Comparison of ENCODE assay signal across 14 cellular contexts in genomic region chr20:35133006-35133405, GRCh38. TPM values are rescaled to one million over a fixed set of nuclear protein-coding genes. Genes with fewer than 3 reads are reported as not detected.
DNase-seq lines count a peak whose midpoint lies in the region; ATAC-seq and TF ChIP-seq lines count a peak whose summit lies in the region.
"Had no signal": no experiment of that assay in that cellular context is flagged by ENCODE, and none has a peak within 500 bp of the region (broad histone marks: within the 10 kb centered on the region; RNA-seq: fewer than 3 reads in every experiment).

No MANE protein-coding gene starts in this region.

- H3K27me3 Mint-ChIP-seq in activated T-cell treated with anti-CD3 and anti-CD28 coated beads, Interleukin-2, amount 50 U/mL, for 24 hours, result no peaks in the 10 kb centered on the region
- H3K27me3 Mint-ChIP-seq in activated T-cell treated with anti-CD3 and anti-CD28 coated beads, Interleukin-2, amount 50 U/mL, for 72 hours (ENCODE audit: low read depth), result no peaks in the 10 kb centered on the region
- peaks cover 3% of the 10 kb centered on the region for H3K27me3 Mint-ChIP-seq in HFFc6 (ENCODE audit: insufficient read depth)
- no peaks in the 10 kb centered on the region for H3K27me3 Mint-ChIP-seq in chondrocyte (ENCODE audit: low read depth)
- H3K27me3 Mint-ChIP-seq: CD4-positive, alpha-beta memory T cell had no signal

- TF ChIP-seq CTCF in HFFc6 (IDR thresholded peaks at IDR 0.05) (no peak), chondrocyte (IDR thresholded peaks at IDR 0.05) (no peak)

- no peak overlapping the region for H3K4me3 Mint-ChIP-seq in activated T-cell treated with anti-CD3 and anti-CD28 coated beads, Interleukin-2, amount 50 U/mL, for 24 hours
- H3K4me3 Mint-ChIP-seq in activated T-cell treated with anti-CD3 and anti-CD28 coated beads, Interleukin-2, amount 50 U/mL, for 72 hours, result no peak overlapping the region
- H3K4me3 Mint-ChIP-seq in HFFc6 (no peak overlapping the region), chondrocyte (ENCODE audit: unreplicated experiment) (no peak overlapping the region)
- H3K4me3 Mint-ChIP-seq: CD4-positive, alpha-beta memory T cell had no signal

- H3K27ac Mint-ChIP-seq in activated T-cell treated with anti-CD3 and anti-CD28 coated beads, Interleukin-2, amount 50 U/mL, for 24 hours, result peak overlapping the region; percentile 72
- H3K27ac Mint-ChIP-seq in activated T-cell treated with anti-CD3 and anti-CD28 coated beads, Interleukin-2, amount 50 U/mL, for 72 hours, result no peak overlapping the region
- H3K27ac Mint-ChIP-seq in HFFc6, result 0 out of 2 replicates have a peak overlapping the region, but pooled peaks have one; percentile 36
- H3K27ac Mint-ChIP-seq in chondrocyte (ENCODE audit: unreplicated experiment), result peak overlapping the region; percentile 45

- no peaks in the 10 kb centered on the region for H3K9me3 Mint-ChIP-seq in activated T-cell treated with anti-CD3 and anti-CD28 coated beads, Interleukin-2, amount 50 U/mL, for 24 hours
- no peaks in the 10 kb centered on the region for H3K9me3 Mint-ChIP-seq in activated T-cell treated with anti-CD3 and anti-CD28 coated beads, Interleukin-2, amount 50 U/mL, for 72 hours
- no peaks in the 10 kb centered on the region for H3K9me3 Mint-ChIP-seq in HFFc6
- H3K9me3 Mint-ChIP-seq in chondrocyte (ENCODE audit: low read depth), result no peaks in the 10 kb centered on the region
- H3K9me3 Mint-ChIP-seq: CD4-positive, alpha-beta memory T cell had no signal

- no peak for ATAC-seq in activated T-cell treated with anti-CD3 and anti-CD28 coated beads, Interleukin-2, amount 50 U/mL, for 72 hours (replicated peaks in 1 of 2)
- ATAC-seq in HG02938 (IDR thresholded peaks at IDR 0.05; ENCODE audit: unreplicated experiment), result no peak
- ATAC-seq: HCT116, HepG2 had no signal

- intact Hi-C loops in posterior vena cava (cut with DNase I), result no loop called here

- DNase-seq in activated T-cell treated with anti-CD3 and anti-CD28 coated beads, Interleukin-2, amount 50 U/mL, for 24 hours, result no peak
- no peak for DNase-seq in activated T-cell treated with anti-CD3 and anti-CD28 coated beads, Interleukin-2, amount 50 U/mL, for 72 hours
- DNase-seq in HFFc6 (no peak), chondrocyte (ENCODE audit: low spot score) (peak; percentile 24), posterior vena cava (ENCODE audit: low spot score) (peak; percentile 54), SW 1271 (lab: John Stamatoyannopoulos, UW) (no peak)
- DNase-seq: 8988T; BE2C; CD4-positive, alpha-beta memory T cell; DMS79 treated with DMSO at 0.1 percent for 48 hours; EL had no signal

- H3K4me1 Mint-ChIP-seq in activated T-cell treated with anti-CD3 and anti-CD28 coated beads, Interleukin-2, amount 50 U/mL, for 24 hours (ENCODE audit: low read depth), result peaks cover 2% of the 10 kb centered on the region
- H3K4me1 Mint-ChIP-seq in activated T-cell treated with anti-CD3 and anti-CD28 coated beads, Interleukin-2, amount 50 U/mL, for 72 hours (ENCODE audit: low read depth), result no peaks in the 10 kb centered on the region
- H3K4me1 Mint-ChIP-seq in HFFc6 (ENCODE audit: low read depth) (peaks cover 29% of the 10 kb centered on the region), chondrocyte (ENCODE audit: low read depth) (peaks cover 13% of the 10 kb centered on the region)

- peaks cover 80% of the 10 kb centered on the region for H3K36me3 Mint-ChIP-seq in activated T-cell treated with anti-CD3 and anti-CD28 coated beads, Interleukin-2, amount 50 U/mL, for 24 hours (ENCODE audit: low read depth)
- peaks cover 2 to 6% of the 10 kb centered on the region in 2 donors for H3K36me3 Mint-ChIP-seq in activated T-cell treated with anti-CD3 and anti-CD28 coated beads, Interleukin-2, amount 50 U/mL, for 72 hours (ENCODE audit: insufficient read depth in 2 of 2)
- peaks cover 28% of the 10 kb centered on the region for H3K36me3 Mint-ChIP-seq in HFFc6 (ENCODE audit: low read depth)
- H3K36me3 Mint-ChIP-seq in chondrocyte (ENCODE audit: low read depth), result peaks cover 39% of the 10 kb centered on the region

RNA-seq across cellular contexts. Expression of gene EDEM2, which starts 14.1 kb away (rescaled TPM):
- total RNA-seq in activated T-cell treated with anti-CD3 and anti-CD28 coated beads, Interleukin-2, amount 50 U/mL, for 72 hours, result 10 to 100 TPM; 33.5 to 35.8 TPM
- 10 to 100 TPM; 29.5 to 33.3 (median 32.0) TPM for total RNA-seq in HFFc6 (2021; fragmentation: NEBNext Ultra II Directional; extraction: Animal tissue kit (Norgen Biotek cat#: 25700))
- total RNA-seq in chondrocyte, result 21.0 to 25.5 TPM (median 22.4 TPM) in 3 replicates
- total RNA-seq in posterior vena cava, result 10 to 100 TPM; 27.9 to 30.6 TPM

RNA-seq across cellular contexts. Expression of gene PROCR, which starts 38.9 kb away (rescaled TPM):
- 1 to 10 TPM; 1.1 to 1.7 TPM for total RNA-seq in activated T-cell treated with anti-CD3 and anti-CD28 coated beads, Interleukin-2, amount 50 U/mL, for 72 hours
- total RNA-seq in HFFc6 (2021; fragmentation: NEBNext Ultra II Directional; extraction: Animal tissue kit (Norgen Biotek cat#: 25700)), result 10 to 100 TPM; 21.0 to 29.6 (median 23.4) TPM
- total RNA-seq in chondrocyte (2.8 to 5.2 TPM (median 3.5 TPM) in 3 replicates), posterior vena cava (100 to 1,000 TPM; 181 to 239 TPM)

RNA-seq across cellular contexts. Expression of gene TRPC4AP, which starts 40.4 kb away (rescaled TPM):
- total RNA-seq in activated T-cell treated with anti-CD3 and anti-CD28 coated beads, Interleukin-2, amount 50 U/mL, for 72 hours, result 10 to 100 TPM; 72.8 to 78.6 TPM
- 10 to 100 TPM; 70.7 to 89.8 (median 81.6) TPM for total RNA-seq in HFFc6 (2021; fragmentation: NEBNext Ultra II Directional; extraction: Animal tissue kit (Norgen Biotek cat#: 25700))
- total RNA-seq in chondrocyte, result 83.4 to 118 TPM (median 112 TPM) in 3 replicates
- total RNA-seq in posterior vena cava, result 10 to 100 TPM; 42.6 to 48.9 TPM

Comparison
In these comparisons a context has a peak if more than half of its experiments do, and no peak if none do; other contexts are left out.
1. DNase-seq: peak in chondrocyte (single experiment) and posterior vena cava (single experiment); none in activated T-cell treated with anti-CD3 and anti-CD28 coated beads, Interleukin-2, amount 50 U/mL, for 24 hours (single experiment), activated T-cell treated with anti-CD3 and anti-CD28 coated beads, Interleukin-2, amount 50 U/mL, for 72 hours (0 of 2), HFFc6 (single experiment) and SW 1271 (0 of 2).
2. RNA of gene PROCR, which starts 38.9 kb away (total RNA-seq): 181 to 239 TPM in posterior vena cava; 21.0 to 29.6 TPM in HFFc6, 2.8 to 5.2 TPM in chondrocyte and 1.1 to 1.7 TPM in activated T-cell treated with anti-CD3 and anti-CD28 coated beads, Interleukin-2, amount 50 U/mL, for 72 hours; every median in the first group is over 4 times any median in the second.